ENCODE assay signal across 1 cellular context in the genomic region with DNA sequence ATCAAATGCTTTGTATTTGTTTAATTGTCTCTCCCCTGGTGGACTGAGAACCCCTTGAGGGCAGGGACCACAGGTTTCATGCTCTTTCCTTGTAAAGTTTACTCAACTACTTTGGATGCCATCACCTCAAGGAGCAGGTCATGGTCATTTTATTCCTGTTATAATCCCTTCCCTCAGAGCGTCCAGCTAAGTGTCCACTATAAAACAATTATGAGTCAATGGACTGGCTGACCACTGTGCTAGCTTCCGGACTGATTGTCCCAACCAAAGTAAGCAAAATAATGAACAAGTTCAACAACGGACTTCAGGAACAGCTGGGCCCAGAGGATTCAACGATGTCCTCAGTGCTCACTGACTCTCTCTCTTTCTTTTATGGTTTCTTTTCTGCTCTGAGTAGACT.
A peak's percentile ranks its signal among the peaks of the same experiment; 100 is the strongest.
TF ChIP-seq lines count a peak whose summit lies in the region.

No MANE protein-coding gene starts in this region.

TF ChIP-seq in HepG2, 621 proteins besides CTCF, POLR2A, EP300 and RAD21:
- TF ChIP-seq, protein P1, sequence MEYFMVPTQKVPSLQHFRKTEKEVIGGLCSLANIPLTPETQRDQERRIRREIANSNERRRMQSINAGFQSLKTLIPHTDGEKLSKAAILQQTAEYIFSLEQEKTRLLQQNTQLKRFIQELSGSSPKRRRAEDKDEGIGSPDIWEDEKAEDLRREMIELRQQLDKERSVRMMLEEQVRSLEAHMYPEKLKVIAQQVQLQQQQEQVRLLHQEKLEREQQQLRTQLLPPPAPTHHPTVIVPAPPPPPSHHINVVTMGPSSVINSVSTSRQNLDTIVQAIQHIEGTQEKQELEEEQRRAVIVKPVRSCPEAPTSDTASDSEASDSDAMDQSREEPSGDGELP (IDR thresholded peaks at IDR 0.05; ENCODE audit: borderline replicate concordance, low read depth) = peak; percentile 16; the same call in 1 of the 2 replicates
- TF ChIP-seq, protein P2, sequence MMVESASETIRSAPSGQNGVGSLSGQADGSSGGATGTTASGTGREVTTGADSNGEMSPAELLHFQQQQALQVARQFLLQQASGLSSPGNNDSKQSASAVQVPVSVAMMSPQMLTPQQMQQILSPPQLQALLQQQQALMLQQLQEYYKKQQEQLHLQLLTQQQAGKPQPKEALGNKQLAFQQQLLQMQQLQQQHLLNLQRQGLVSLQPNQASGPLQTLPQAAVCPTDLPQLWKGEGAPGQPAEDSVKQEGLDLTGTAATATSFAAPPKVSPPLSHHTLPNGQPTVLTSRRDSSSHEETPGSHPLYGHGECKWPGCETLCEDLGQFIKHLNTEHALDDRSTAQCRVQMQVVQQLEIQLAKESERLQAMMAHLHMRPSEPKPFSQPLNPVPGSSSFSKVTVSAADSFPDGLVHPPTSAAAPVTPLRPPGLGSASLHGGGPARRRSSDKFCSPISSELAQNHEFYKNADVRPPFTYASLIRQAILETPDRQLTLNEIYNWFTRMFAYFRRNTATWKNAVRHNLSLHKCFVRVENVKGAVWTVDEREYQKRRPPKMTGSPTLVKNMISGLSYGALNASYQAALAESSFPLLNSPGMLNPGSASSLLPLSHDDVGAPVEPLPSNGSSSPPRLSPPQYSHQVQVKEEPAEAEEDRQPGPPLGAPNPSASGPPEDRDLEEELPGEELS (CRISPR knock-in tag; IDR thresholded peaks at IDR 0.05) = no peak
TF ChIP-seq in HepG2: peak in this region for 1.
